ENCODE assay signal across 17 cellular contexts in genomic region chr6:35517978-35518377, GRCh38. TPM values are rescaled to one million over a fixed set of nuclear protein-coding genes. Genes with fewer than 3 reads are reported as not detected.
"Had no signal": no experiment of that assay in that cellular context is flagged by ENCODE, and none has a peak within 500 bp of the region (broad histone marks: within the 10 kb centered on the region; RNA-seq: fewer than 3 reads in every experiment).

No MANE protein-coding gene starts in this region.

RNA-seq across cellular contexts. Expression of gene TULP1, which starts 5.3 kb away (rescaled TPM):
- total RNA-seq: kidney; left colon; left lung; liver; lower lobe of right lung; mammary epithelial cell; mucosa of gallbladder; naive thymus-derived CD8-positive, alpha-beta T cell; osteocyte; posterior vena cava; psoas muscle; sigmoid colon; spleen; subcutaneous adipose tissue; thoracic aorta had no signal
- polyA plus RNA-seq: immature natural killer cell; liver; mammary epithelial cell; naive thymus-derived CD8-positive, alpha-beta T cell; sigmoid colon; small intestine had no signal

RNA-seq across cellular contexts. Expression of gene TEAD3, which starts 21.1 kb away (rescaled TPM):
- polyA plus RNA-seq: immature natural killer cell had no signal
